19 cellular contexts compared by ENCODE assay signal in the genomic region with DNA sequence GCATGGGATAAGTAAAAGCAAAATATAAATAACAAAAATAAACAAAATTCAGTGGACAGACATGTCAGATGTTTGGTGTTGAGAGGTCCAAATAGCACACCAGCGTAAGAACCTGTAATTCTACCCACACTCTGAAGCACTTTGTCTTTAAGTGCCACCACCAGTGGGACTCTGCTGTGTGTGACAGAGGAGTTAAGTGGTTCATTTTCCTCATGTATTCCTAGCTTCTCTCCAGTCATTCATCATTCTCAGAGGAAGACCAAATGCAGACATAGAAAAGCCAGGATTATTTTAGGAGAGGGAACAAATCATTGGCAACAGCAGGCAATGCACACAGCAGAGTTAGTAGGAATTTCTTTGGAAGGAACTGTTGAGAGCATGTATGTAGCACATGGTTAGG.
"Had no signal": no experiment of that assay in that cellular context is flagged by ENCODE, and none has a peak within 500 bp of the region (broad histone marks: within the 10 kb centered on the region; RNA-seq: fewer than 3 reads in every experiment).

No MANE protein-coding gene starts in this region.

- FAIRE-seq: pancreas, urothelium cell line had no signal

- ATAC-seq: left colon; natural killer cell; sciatic nerve; stimulated activated naive B cell treated with anti-CD40 and anti-IgM and Interleukin-4, amounts not matched to agents 10 μg/mL and 1 μg/mL and 100 μg/mL, for 72 hours; stimulated activated naive CD8-positive, alpha-beta T cell treated with anti-CD3 and anti-CD28 coated beads, Interleukin-15, amount 100 ng/mL, for 72 hours had no signal

- H3K4me1 Mint-ChIP-seq: natural killer cell; stimulated activated naive CD8-positive, alpha-beta T cell treated with anti-CD3 and anti-CD28 coated beads, Interleukin-15, amount 100 ng/mL, for 72 hours had no signal

- H3K4me3 Mint-ChIP-seq: mesothelial cell of epicardium; natural killer cell; neural progenitor cell; stimulated activated naive B cell treated with anti-CD40 and anti-IgM and Interleukin-4, amounts not matched to agents 10 μg/mL and 1 μg/mL and 100 μg/mL, for 72 hours; stimulated activated naive CD8-positive, alpha-beta T cell treated with anti-CD3 and anti-CD28 coated beads, Interleukin-15, amount 100 ng/mL, for 72 hours; type B pancreatic cell had no signal

- H3K4me1 ChIP-seq: neural progenitor cell, pancreas had no signal

- H3K9me3 Mint-ChIP-seq: neural progenitor cell; stimulated activated naive B cell treated with anti-CD40 and anti-IgM and Interleukin-4, amounts not matched to agents 10 μg/mL and 1 μg/mL and 100 μg/mL, for 72 hours; stimulated activated naive CD8-positive, alpha-beta T cell treated with anti-CD3 and anti-CD28 coated beads, Interleukin-15, amount 100 ng/mL, for 72 hours; type B pancreatic cell had no signal

- H2AFZ ChIP-seq: neural progenitor cell had no signal

- H3K27me3 ChIP-seq: dorsolateral prefrontal cortex, neural progenitor cell, pancreas had no signal

- DNase-seq: cortex of kidney; dorsolateral prefrontal cortex; effector CD8-positive, alpha-beta T cell; foreskin melanocyte; hippocampal formation; left colon; natural killer cell; pancreas; stimulated activated CD4-positive, alpha-beta T cell treated with anti-CD3 and anti-CD28 coated beads, Interleukin-2, amount 100 ng/mL, for 24 hours; stimulated activated CD4-positive, alpha-beta T cell treated with anti-CD3 and anti-CD28 coated beads, Interleukin-4, amount 100 ng/mL, for 4 hours; stimulated activated naive B cell treated with anti-CD40 and anti-IgM and Interleukin-4, amounts not matched to agents 10 μg/mL and 1 μg/mL and 100 μg/mL, for 72 hours; stimulated activated naive CD8-positive, alpha-beta T cell treated with anti-CD3 and anti-CD28 coated beads, Interleukin-15, amount 100 ng/mL, for 72 hours had no signal

- H3K36me3 Mint-ChIP-seq: mesothelial cell of epicardium; natural killer cell; neural progenitor cell; stimulated activated naive B cell treated with anti-CD40 and anti-IgM and Interleukin-4, amounts not matched to agents 10 μg/mL and 1 μg/mL and 100 μg/mL, for 72 hours; type B pancreatic cell had no signal

- H3K9ac ChIP-seq: neural progenitor cell had no signal

- H3K36me3 ChIP-seq: neural progenitor cell, pancreas had no signal

- H3K27me3 Mint-ChIP-seq: progenitor cell of endocrine pancreas; stimulated activated naive CD8-positive, alpha-beta T cell treated with anti-CD3 and anti-CD28 coated beads, Interleukin-15, amount 100 ng/mL, for 72 hours had no signal

- H3K27ac ChIP-seq: dorsolateral prefrontal cortex, neural progenitor cell, pancreas, skin epidermis had no signal

- H3K4me2 ChIP-seq: neural progenitor cell had no signal

- H3K4me3 ChIP-seq: dorsolateral prefrontal cortex, neural progenitor cell, pancreas, skin epidermis had no signal

- H3K27ac Mint-ChIP-seq: mesothelial cell of epicardium; natural killer cell; neural progenitor cell; progenitor cell of endocrine pancreas; stimulated activated naive B cell treated with anti-CD40 and anti-IgM and Interleukin-4, amounts not matched to agents 10 μg/mL and 1 μg/mL and 100 μg/mL, for 72 hours; stimulated activated naive CD8-positive, alpha-beta T cell treated with anti-CD3 and anti-CD28 coated beads, Interleukin-15, amount 100 ng/mL, for 72 hours; type B pancreatic cell had no signal

- H3K9me3 ChIP-seq: pancreas had no signal
